1 cellular context compared by ENCODE assay signal in the genomic region with DNA sequence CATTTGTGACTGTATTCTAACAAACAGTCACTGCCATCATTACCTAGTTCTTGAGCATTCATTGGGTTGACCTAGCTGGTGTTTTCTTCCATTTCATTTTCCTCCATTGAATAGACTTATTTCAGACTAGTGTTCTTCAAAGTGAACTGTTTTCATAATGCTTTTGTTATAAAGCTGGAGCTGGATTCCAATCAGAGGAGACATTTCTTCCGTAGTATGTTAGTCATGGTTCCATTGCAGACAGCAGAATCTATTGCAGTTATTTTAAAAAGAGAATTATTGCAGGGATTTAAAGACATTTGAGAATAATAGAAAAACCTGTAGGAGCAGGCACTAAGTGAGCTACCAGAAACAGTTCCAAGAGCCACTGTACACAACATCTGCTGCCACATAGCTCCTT.
TF ChIP-seq lines count a peak whose summit lies in the region.

No MANE protein-coding gene starts in this region.

TF ChIP-seq in H1, 55 proteins besides CTCF, POLR2A, EP300 and RAD21:
- no peak for TF ChIP-seq ZNF274 (IDR thresholded peaks at IDR 0.05; ENCODE audit: borderline replicate concordance, extremely low read depth, low read length)
- TF ChIP-seq RBBP5 (IDR thresholded peaks at IDR 0.05; ENCODE audit: borderline replicate concordance, low read depth, low read length) = no peak
- TF ChIP-seq POLR2AphosphoS5 (IDR thresholded peaks at IDR 0.05; ENCODE audit: low read depth, low read length) = no peak
- no peak for TF ChIP-seq CTBP2 (IDR thresholded peaks at IDR 0.05; ENCODE audit: borderline replicate concordance, insufficient read depth, insufficient read length, low read length)
- TF ChIP-seq, protein P1, sequence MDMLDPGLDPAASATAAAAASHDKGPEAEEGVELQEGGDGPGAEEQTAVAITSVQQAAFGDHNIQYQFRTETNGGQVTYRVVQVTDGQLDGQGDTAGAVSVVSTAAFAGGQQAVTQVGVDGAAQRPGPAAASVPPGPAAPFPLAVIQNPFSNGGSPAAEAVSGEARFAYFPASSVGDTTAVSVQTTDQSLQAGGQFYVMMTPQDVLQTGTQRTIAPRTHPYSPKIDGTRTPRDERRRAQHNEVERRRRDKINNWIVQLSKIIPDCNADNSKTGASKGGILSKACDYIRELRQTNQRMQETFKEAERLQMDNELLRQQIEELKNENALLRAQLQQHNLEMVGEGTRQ (IDR thresholded peaks at IDR 0.05; ENCODE audit: low read length) = no peak
- TF ChIP-seq KDM5A (IDR thresholded peaks at IDR 0.05; ENCODE audit: low read length) = no peak
- no peak for TF ChIP-seq CREB1 (IDR thresholded peaks at IDR 0.05)
- TF ChIP-seq TEAD4 (IDR thresholded peaks at IDR 0.05; ENCODE audit: low read depth, low read length) = no peak
